ENCODE assay signal across 8 cellular contexts in genomic region chr4:94453534-94453963, GRCh38. TPM values are rescaled to one million over a fixed set of nuclear protein-coding genes. Genes with fewer than 3 reads are reported as not detected.
DNase-seq lines count a peak whose midpoint lies in the region; ATAC-seq and TF ChIP-seq lines count a peak whose summit lies in the region.

No MANE protein-coding gene starts in this region.

- peak overlapping the region; percentile 93 for H3K27ac Mint-ChIP-seq in chondrocyte (ENCODE audit: unreplicated experiment)

- H3K79me2 ChIP-seq in ACC112 (ENCODE audit: control insufficient read depth, insufficient read depth, low read length, unreplicated experiment), result peaks cover 64% of the 10 kb centered on the region

- no peaks in the 10 kb centered on the region for H3K27me3 Mint-ChIP-seq in chondrocyte (ENCODE audit: low read depth)

- peaks cover 31% of the 10 kb centered on the region for H3K4me1 ChIP-seq in ACC112 (ENCODE audit: control insufficient read depth, insufficient read depth, low read length, unreplicated experiment)
- H3K4me1 ChIP-seq in HUES48 (ENCODE audit: control insufficient read depth, insufficient read depth, low read length), result peaks cover 42% of the 10 kb centered on the region
- H3K4me1 ChIP-seq in mucosa of stomach (ENCODE audit: control insufficient read depth, insufficient read depth, low read length), result peaks cover 20% of the 10 kb centered on the region

- no peak overlapping the region for H2AFZ ChIP-seq in ACC112 (ENCODE audit: low read length, unreplicated experiment)

- ATAC-seq in HG02623 (IDR thresholded peaks at IDR 0.05; ENCODE audit: unreplicated experiment) (no peak), HG03097 (IDR thresholded peaks at IDR 0.05; ENCODE audit: low FRiP score, unreplicated experiment) (no peak), HG03108 (IDR thresholded peaks at IDR 0.05; ENCODE audit: unreplicated experiment) (no peak), GM21619 (IDR thresholded peaks at IDR 0.05; ENCODE audit: unreplicated experiment) (no peak)

- peak overlapping the region; percentile 84 for H3K4me3 Mint-ChIP-seq in chondrocyte (ENCODE audit: unreplicated experiment)

- H3K9ac ChIP-seq in HUES48 (ENCODE audit: low read depth, low read length), result no peak overlapping the region
- peak overlapping the region; percentile 99 for H3K9ac ChIP-seq in mucosa of stomach (ENCODE audit: low read length)

- H3K9me3 ChIP-seq in HUES48 (ENCODE audit: control insufficient read depth, insufficient read depth, low read length) (no peaks in the 10 kb centered on the region), mucosa of stomach (ENCODE audit: control insufficient read depth, low read length) (no peaks in the 10 kb centered on the region)

- no peaks in the 10 kb centered on the region for H3K9me3 Mint-ChIP-seq in chondrocyte (ENCODE audit: low read depth)

- TF ChIP-seq CTCF in chondrocyte (IDR thresholded peaks at IDR 0.05), result no peak

- H3K36me3 ChIP-seq in ACC112 (ENCODE audit: insufficient read depth, low read length) (peaks cover 6% of the 10 kb centered on the region; the same call in 1 of the 2 replicates), HUES48 (ENCODE audit: control insufficient read depth, insufficient read depth, low read length) (peaks cover 16% of the 10 kb centered on the region), mucosa of stomach (ENCODE audit: control insufficient read depth, insufficient read depth, low read length) (no peaks in the 10 kb centered on the region)

- peaks cover 6% of the 10 kb centered on the region for H3K36me3 Mint-ChIP-seq in chondrocyte (ENCODE audit: low read depth)

- no peaks in the 10 kb centered on the region for H3K27me3 ChIP-seq in ACC112 (ENCODE audit: insufficient read depth, low read length)
- peaks cover 4% of the 10 kb centered on the region; the same call in 1 of the 2 replicates for H3K27me3 ChIP-seq in HUES48 (ENCODE audit: control insufficient read depth, insufficient read depth, low read length)
- H3K27me3 ChIP-seq in mucosa of stomach (ENCODE audit: control insufficient read depth, insufficient read depth, low read length), result no peaks in the 10 kb centered on the region

- peaks cover 51% of the 10 kb centered on the region for H3K4me1 Mint-ChIP-seq in chondrocyte (ENCODE audit: low read depth)

- peak overlapping the region; percentile 84 for H3K27ac ChIP-seq in ACC112 (ENCODE audit: low read depth, low read length)
- H3K27ac ChIP-seq in HUES48 (ENCODE audit: low read depth, low read length), result no peak overlapping the region

- peak overlapping the region; percentile 97 for H3K4me3 ChIP-seq in ACC112 (ENCODE audit: low read depth, low read length)
- peak overlapping the region; percentile 83 for H3K4me3 ChIP-seq in HUES48 (ENCODE audit: low read depth, low read length)
- H3K4me3 ChIP-seq in mucosa of stomach (ENCODE audit: low read length), result peak overlapping the region; percentile 90

- no peak for DNase-seq in chondrocyte (ENCODE audit: low spot score)

RNA-seq across cellular contexts. Expression of gene PDLIM5, which starts 1.8 kb away (rescaled TPM):
- 268 to 329 TPM (median 317 TPM) in 3 replicates for total RNA-seq in chondrocyte
